In the genomic region with DNA sequence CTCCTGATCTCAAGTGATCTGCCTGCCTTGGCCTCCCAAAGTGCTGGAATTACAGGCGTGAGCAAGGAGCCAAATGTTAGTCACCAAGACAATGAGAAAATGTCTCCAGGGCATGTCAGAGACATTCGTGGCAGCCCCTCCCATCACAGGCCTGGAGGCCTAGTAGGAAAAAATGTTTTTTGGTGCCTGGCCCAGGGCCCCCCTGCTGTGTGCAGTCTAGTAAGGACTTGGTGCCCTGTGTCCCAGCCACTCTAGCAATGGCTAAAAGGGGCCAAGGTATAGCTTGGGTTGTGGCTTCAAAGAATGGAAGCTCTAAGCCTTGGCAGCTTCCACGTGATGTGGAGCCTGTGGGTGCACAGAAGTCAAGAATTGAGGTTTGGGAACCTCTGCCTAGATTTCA, we compare ENCODE assay signal across 2 cellular contexts.
TF ChIP-seq lines count a peak whose summit lies in the region.

No MANE protein-coding gene starts in this region.

TF ChIP-seq in HEK293, 187 proteins besides CTCF, POLR2A, EP300 and RAD21:
- TF ChIP-seq ZNF585B (tag by site-specific recombination; IDR thresholded peaks at IDR 0.05) (peak; percentile 97), ZNF610 (tag by site-specific recombination; IDR thresholded peaks at IDR 0.05; ENCODE audit: borderline replicate concordance) (no peak), SETDB1 (IDR thresholded peaks at IDR 0.05; ENCODE audit: insufficient read length, low read length) (peak; percentile 24)

TF ChIP-seq in H1, 55 proteins besides CTCF, POLR2A, EP300 and RAD21:
- no peak for TF ChIP-seq EZH2 (IDR thresholded peaks at IDR 0.05; ENCODE audit: low read depth, low read length, severe bottlenecking)
- 0 out of 2 replicates have a peak, but pooled peaks have one; percentile 51 for TF ChIP-seq CBX5 (IDR thresholded peaks at IDR 0.05; ENCODE audit: low read depth, low read length)
TF ChIP-seq in H1: peak in this region for 1.
